In genomic region chr11:29373725-29374124, GRCh38 we compare ENCODE assay signal across 32 cellular contexts.
DNase-seq lines count a peak whose midpoint lies in the region; ATAC-seq, FAIRE-seq and TF ChIP-seq lines count a peak whose summit lies in the region.
"Had no signal": no experiment of that assay in that cellular context is flagged by ENCODE, and none has a peak within 500 bp of the region (broad histone marks: within the 10 kb centered on the region; RNA-seq: fewer than 3 reads in every experiment).

No MANE protein-coding gene starts in this region.

- H3K27me3 ChIP-seq in HepG2 (ENCODE audit: control insufficient read depth in 1 of 2, insufficient read depth in 2 of 2, low read length in 2 of 2) (no peaks in the 10 kb centered on the region), right lobe of liver (no peaks in the 10 kb centered on the region)
- H3K27me3 ChIP-seq: BE2C; BLaER1; BLaER1 treated with 17β-estradiol and CSF1 and Interleukin-3, amounts not matched to agents 10 nM and 100 nM had no signal

- no peak for ATAC-seq in HepG2
- no peak for ATAC-seq in right lobe of liver
- no peak for ATAC-seq in WTC11
- no peak for ATAC-seq in GM18858 (IDR thresholded peaks at IDR 0.05; ENCODE audit: unreplicated experiment)
- ATAC-seq: A549; CD8-positive, alpha-beta T cell had no signal

- TF ChIP-seq CTCF in HepG2 (CRISPR knock-in tag; IDR thresholded peaks at IDR 0.05) (no peak), right lobe of liver (IDR thresholded peaks at IDR 0.05) (no peak), WTC11 (IDR thresholded peaks at IDR 0.05) (no peak)

- H3K4me3 Mint-ChIP-seq in WTC11, result no peak overlapping the region
- H3K4me3 Mint-ChIP-seq: B cell; CD14-positive monocyte; CD4-positive, alpha-beta memory T cell; CD4-positive, alpha-beta T cell; CD4-positive, CD25-positive, alpha-beta regulatory T cell; CD8-positive, alpha-beta memory T cell; CD8-positive, alpha-beta T cell had no signal

- no peaks in the 10 kb centered on the region for H3K4me1 ChIP-seq in HepG2 (ENCODE audit: insufficient read depth, low read length)
- H3K4me1 ChIP-seq in right lobe of liver, result peaks cover 0 to 3% (median 0%) of the 10 kb centered on the region in 4 donors
- H3K4me1 ChIP-seq: A549; BE2C; BLaER1; BLaER1 treated with 17β-estradiol and CSF1 and Interleukin-3, amounts not matched to agents 10 nM and 100 nM; Caco-2 had no signal

- peaks cover 43% of the 10 kb centered on the region for H3K27me3 Mint-ChIP-seq in WTC11 (ENCODE audit: low read depth)
- H3K27me3 Mint-ChIP-seq: B cell; CD4-positive, alpha-beta memory T cell; CD4-positive, alpha-beta T cell; CD4-positive, CD25-positive, alpha-beta regulatory T cell; CD8-positive, alpha-beta memory T cell had no signal

- DNase-seq in HepG2 (ENCODE audit: low spot score), result no peak
- no peak for DNase-seq in right lobe of liver
- DNase-seq in WTC11 (ENCODE audit: low spot score), result no peak
- DNase-seq: 8988T; ACHN; AML-193; BE2C; C1 segment of cervical spinal cord; Caco-2; Calu3; CD4-positive, alpha-beta memory T cell; CD4-positive, alpha-beta T cell; CD4-positive, CD25-positive, alpha-beta regulatory T cell; CD8-positive, alpha-beta memory T cell; CD8-positive, alpha-beta T cell; COR-L47; DMS 273 treated with DMSO at 0.1 percent for 48 hours; DMS153; DMS53; DMS79; DMS79 treated with DMSO at 0.1 percent for 48 hours; DND-41; EL had no signal

- H3K9ac ChIP-seq in HepG2 (ENCODE audit: insufficient read depth, low read depth, low read length), result no peak overlapping the region
- H3K9ac ChIP-seq: BLaER1; BLaER1 treated with 17β-estradiol and CSF1 and Interleukin-3, amounts not matched to agents 10 nM and 100 nM had no signal

- H3K4me2 ChIP-seq in HepG2 (ENCODE audit: low read depth, low read length), result no peak overlapping the region
- H3K4me2 ChIP-seq: A549; BLaER1; BLaER1 treated with 17β-estradiol and CSF1 and Interleukin-3, amounts not matched to agents 10 nM and 100 nM had no signal

- intact Hi-C loops in HepG2 (cut with micrococcal nuclease; ENCODE audit: unreplicated experiment), result no loop called here
- intact Hi-C loops in right lobe of liver (cut with DNase I), result no loop called here

- H3K4me3 ChIP-seq in HepG2 (replicated peaks in 1 of 3; ENCODE audit: insufficient read depth in 1 of 3, low read depth in 2 of 3, low read length in 3 of 3) (no peak overlapping the region), right lobe of liver (no peak overlapping the region)
- H3K4me3 ChIP-seq: A549; BLaER1; BLaER1 treated with 17β-estradiol and CSF1 and Interleukin-3, amounts not matched to agents 10 nM and 100 nM had no signal

- TF ChIP-seq EP300 in HepG2 (IDR thresholded peaks at IDR 0.05; ENCODE audit: low read depth in 2 of 2, low read length in 2 of 2) (no peak), HepG2 (CRISPR knock-in tag; IDR thresholded peaks at IDR 0.05; ENCODE audit: borderline replicate concordance) (no peak)

- POLR2A ChIA-PET in HepG2 (lab: Yijun Ruan, JAX), result no interaction called here
- POLR2A ChIA-PET in WTC11 (lab: Charles Lee), result no interaction called here

- H3K9me3 Mint-ChIP-seq in WTC11, result peaks cover 38% of the 10 kb centered on the region

- no peak overlapping the region for H2AFZ ChIP-seq in HepG2 (ENCODE audit: low read length)

- peaks cover 14% of the 10 kb centered on the region for H3K36me3 Mint-ChIP-seq in WTC11
- H3K36me3 Mint-ChIP-seq: CD14-positive monocyte; CD4-positive, alpha-beta memory T cell; CD4-positive, CD25-positive, alpha-beta regulatory T cell; CD8-positive, alpha-beta T cell had no signal

- H3K9me3 ChIP-seq in HepG2 (ENCODE audit: low read length) (peaks cover 17% of the 10 kb centered on the region; the same call in 1 of the 2 replicates), right lobe of liver (peaks cover 0 to 4% (median 0%) of the 10 kb centered on the region in 4 donors)
- H3K9me3 ChIP-seq: BE2C, Caco-2 had no signal

- no peak for FAIRE-seq in HepG2 (lab: Jason Lieb, UNC)
- FAIRE-seq: A549, D721Med had no signal

- no peak overlapping the region for H3K27ac ChIP-seq in HepG2 (ENCODE audit: extremely low read length, insufficient read depth, low read length)
- H3K27ac ChIP-seq in right lobe of liver, result no peak overlapping the region
- H3K27ac ChIP-seq: 22Rv1; A549; BLaER1; BLaER1 treated with 17β-estradiol and CSF1 and Interleukin-3, amounts not matched to agents 10 nM and 100 nM; C4-2B had no signal

- no peak for TF ChIP-seq POLR2A in HepG2 (IDR thresholded peaks at IDR 0.05; ENCODE audit: insufficient read depth in 1 of 2, low read depth in 2 of 2, low read length in 2 of 2)
- no peak for TF ChIP-seq POLR2A in right lobe of liver (IDR thresholded peaks at IDR 0.05)

- H4K20me1 ChIP-seq in HepG2 (ENCODE audit: insufficient read depth, low read length), result no peaks in the 10 kb centered on the region
- H4K20me1 ChIP-seq: BLaER1; BLaER1 treated with 17β-estradiol and CSF1 and Interleukin-3, amounts not matched to agents 10 nM and 100 nM had no signal

- in situ Hi-C loops in HepG2 (cut with HindIII; ENCODE audit: extremely low pct_ligation_motif_present, low pct_unique_long_range_greater_than_20kb), result no loop called here

- 0% methylated on average over 1 of the region's 1 CpG for WGBS in HepG2 (ENCODE audit: low lambda C conversion rate)
- WGBS in right lobe of liver (ENCODE audit: insufficient coverage, low coverage, low lambda C conversion rate, missing lambda C conversion rate), result 8% methylated on average over 1 of the region's 1 CpG

- H3K36me3 ChIP-seq in HepG2 (replicated peaks in 1 of 2; ENCODE audit: control insufficient read depth in 1 of 2, insufficient read depth in 2 of 2, low read length in 2 of 2) (no peaks in the 10 kb centered on the region), right lobe of liver (no peaks in the 10 kb centered on the region)
- H3K36me3 ChIP-seq: BE2C; BLaER1; BLaER1 treated with 17β-estradiol and CSF1 and Interleukin-3, amounts not matched to agents 10 nM and 100 nM had no signal

- no peak overlapping the region for H3K27ac Mint-ChIP-seq in WTC11
- H3K27ac Mint-ChIP-seq: B cell; CD14-positive monocyte; CD4-positive, alpha-beta memory T cell; CD4-positive, alpha-beta T cell; CD4-positive, CD25-positive, alpha-beta regulatory T cell; CD8-positive, alpha-beta memory T cell; CD8-positive, alpha-beta T cell had no signal

- CTCF ChIA-PET in HepG2 (lab: Yijun Ruan, JAX; ENCODE audit: low intra/inter-chr PET ratio, low total read pairs), result no interaction called here
- CTCF ChIA-PET in WTC11 (lab: Charles Lee), result interaction anchor here (1.6 kb wide), 1 partner anchor 30 kb away, joined by 4 read pairs; no protein-coding TSS in a partner anchor

- BruUV-seq in HepG2 (replicated peaks; lab: Mats Ljungman, UMichigan), result no TSS peak

- H3K4me1 Mint-ChIP-seq in WTC11, result peaks cover 11% of the 10 kb centered on the region
- H3K4me1 Mint-ChIP-seq: B cell; CD14-positive monocyte; CD4-positive, alpha-beta memory T cell; CD4-positive, CD25-positive, alpha-beta regulatory T cell; CD8-positive, alpha-beta memory T cell had no signal

- H3K79me2 ChIP-seq in HepG2 (ENCODE audit: insufficient read depth, low read length), result no peaks in the 10 kb centered on the region

- no peak for TF ChIP-seq RAD21 in HepG2 (CRISPR knock-in tag; IDR thresholded peaks at IDR 0.05)

TF ChIP-seq in HepG2, 621 proteins besides CTCF, POLR2A, EP300 and RAD21:
- TF ChIP-seq ZNF549 (CRISPR knock-in tag; IDR thresholded peaks at IDR 0.05), result no peak
- TF ChIP-seq PLRG1 (conservative IDR thresholded peaks at IDR 0.05), result no peak
- peak; percentile 86 for TF ChIP-seq ZNF317 (CRISPR knock-in tag; IDR thresholded peaks at IDR 0.05)

TF ChIP-seq in WTC11, 78 proteins besides CTCF, POLR2A, EP300 and RAD21:
- TF ChIP-seq NR1H2 (CRISPR knock-in tag; IDR thresholded peaks at IDR 0.05) (no peak), ZNF317 (CRISPR knock-in tag; IDR thresholded peaks at IDR 0.05; ENCODE audit: borderline replicate concordance, low read depth) (peak; percentile 91), GTF2I (CRISPR knock-in tag; conservative IDR thresholded peaks at IDR 0.05) (no peak)
TF ChIP-seq in WTC11: peak in this region for 1.

Comparison
In these comparisons a context has a peak if more than half of its experiments do, and no peak if none do; other contexts are left out.
1. Of the 50 proteins assayed by ChIP-seq in both HepG2 and WTC11: peak only in HepG2: none; only in WTC11: none; in both: ZNF317; in neither: 49.